In genomic region chr17:28571255-28572122, GRCh38 we compare ENCODE assay signal across 8 cellular contexts. TPM values are rescaled to one million over a fixed set of nuclear protein-coding genes. Genes with fewer than 3 reads are reported as not detected.
A peak's percentile ranks its signal among the peaks of the same experiment; 100 is the strongest.
DNase-seq lines count a peak whose midpoint lies in the region; ATAC-seq and TF ChIP-seq lines count a peak whose summit lies in the region.

TSS of gene PIGS (minus strand) at chr17:28571524. CDS start at chr17:28571496, 28 bp downstream.

- TF ChIP-seq CTCF in natural killer cell (IDR thresholded peaks at IDR 0.05), result no peak

- intact Hi-C loops in natural killer cell (cut with micrococcal nuclease), result loop anchor here (2.0 kb wide), 1 partner anchor 23 kb away; no protein-coding TSS in a partner anchor

- H3K4me1 Mint-ChIP-seq in natural killer cell, result peaks cover 54 to 57% of the 10 kb centered on the region in 2 donors

- H3K4me3 Mint-ChIP-seq in natural killer cell, result peak within 1 kb of the TSS; percentile 96

- peak within 1 kb of the TSS; percentile 88 to 91 for H3K27ac Mint-ChIP-seq in natural killer cell

- H3K36me3 Mint-ChIP-seq in natural killer cell, result no peaks in the 10 kb centered on the region

- DNase-seq in Daoy (ENCODE audit: low read depth), result peak; percentile 97
- peak; percentile 68 for DNase-seq in GOT3 (lab: John Stamatoyannopoulos, UW)
- peak; percentile 95 for DNase-seq in LoVo (ENCODE audit: low spot score)
- DNase-seq in activated T-helper 9 cell treated with anti-CD3 and anti-CD28 coated beads, Interleukin-2, amount 50 U/mL, for 16 hours (ENCODE audit: low read depth), result peak; percentile 88
- DNase-seq in fibroblast of peridontal ligament (ENCODE audit: extremely low read depth), result peak; percentile 78
- DNase-seq in natural killer cell, result peak; percentile 88
- DNase-seq in stimulated activated naive CD4-positive, alpha-beta T cell (lab: John Stamatoyannopoulos, UW), result peak; percentile 73 to 90 (median 84)

- ATAC-seq in natural killer cell, result peak; percentile 97 to 99 (median 97)

- no peaks in the 10 kb centered on the region for H3K9me3 Mint-ChIP-seq in natural killer cell

- TF ChIP-seq POLR2A in Raji (IDR thresholded peaks at IDR 0.05; ENCODE audit: insufficient read depth, low read depth, low read length), result peak; percentile 84

- no peaks in the 10 kb centered on the region for H3K27me3 Mint-ChIP-seq in natural killer cell (ENCODE audit: low read depth in 2 of 2)

RNA-seq across cellular contexts. Expression of gene PIGS, which starts in this region (rescaled TPM):
- total RNA-seq in Daoy (2014; rRNA removed; shearing (Covaris generic)), result 44.9 and 49.1 TPM in 2 replicates
- total RNA-seq in natural killer cell, result 10 to 100 TPM; 88.3 to 95.3 (median 92.3) TPM

Comparison
In these comparisons a context has a peak if more than half of its experiments do, and no peak if none do; other contexts are left out.
1. Peak in every context shown above with its lines: DNase-seq and ATAC-seq.